Comparison of ENCODE assay signal across 8 cellular contexts in the genomic region with DNA sequence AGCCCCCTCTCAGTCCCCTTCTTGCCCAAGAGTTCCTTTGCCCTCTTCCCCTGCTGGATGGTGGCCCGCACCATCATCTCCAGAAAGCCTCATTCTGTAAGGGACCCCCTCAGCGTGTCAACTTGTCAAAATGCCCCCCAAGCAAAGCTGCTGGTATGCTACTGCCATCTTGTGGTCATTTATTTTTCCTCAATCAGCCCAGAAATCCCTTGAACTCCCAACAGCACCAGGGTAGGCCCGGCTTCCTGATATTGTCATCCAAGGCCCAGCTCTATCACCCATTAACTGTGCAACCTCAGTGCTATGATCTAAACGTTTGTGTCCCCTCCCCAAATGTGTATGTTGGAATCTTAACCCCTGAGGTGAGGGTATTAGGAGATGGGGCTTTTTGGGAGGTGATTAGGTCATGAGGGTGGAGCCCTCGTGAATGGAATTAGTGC. TPM values are rescaled to one million over a fixed set of nuclear protein-coding genes. Genes with fewer than 3 reads are reported as not detected.
A peak's percentile ranks its signal among the peaks of the same experiment; 100 is the strongest.
DNase-seq lines count a peak whose midpoint lies in the region; ATAC-seq and TF ChIP-seq lines count a peak whose summit lies in the region.

No MANE protein-coding gene starts in this region.

- H3K36me3 ChIP-seq in Peyer's patch (peaks cover 0 to 77% (median 0%) of the 10 kb centered on the region in 3 donors), thyroid gland (peaks cover 0 to 5% of the 10 kb centered on the region in 2 donors)

- intact Hi-C loops in thyroid gland (cut with DNase I): no loop called here

- H3K4me3 ChIP-seq in Peyer's patch (no peak overlapping the region), thyroid gland (replicated peaks in 1 of 3) (no peak overlapping the region)

- H3K4me3 Mint-ChIP-seq in activated naive CD4-positive, alpha-beta T cell treated with anti-CD3 and anti-CD28 coated beads, Interleukin-2, amount 10 ng/mL, durations not matched to agents 7 days and 5 days: no peak overlapping the region

- DNase-seq in activated naive CD4-positive, alpha-beta T cell treated with anti-CD3 and anti-CD28 coated beads, Interleukin-2, amount 10 ng/mL, durations not matched to agents 7 days and 5 days: no peak
- DNase-seq in activated naive CD4-positive, alpha-beta T cell treated with anti-CD3 and anti-CD28 coated beads, Interleukin-2, amount 50 U/mL, for 16 hours: no peak
- no peak for DNase-seq in Peyer's patch
- no peak for DNase-seq in foreskin keratinocyte
- DNase-seq in thyroid gland: no peak

- no peaks in the 10 kb centered on the region for H3K27me3 Mint-ChIP-seq in activated naive CD4-positive, alpha-beta T cell treated with anti-CD3 and anti-CD28 coated beads, Interleukin-2, amount 10 ng/mL, durations not matched to agents 7 days and 5 days

- H3K27me3 ChIP-seq in Peyer's patch (no peaks in the 10 kb centered on the region), foreskin keratinocyte (no peaks in the 10 kb centered on the region), thyroid gland (no peaks in the 10 kb centered on the region)

- no peak overlapping the region for H3K27ac ChIP-seq in Peyer's patch
- no peak overlapping the region for H3K27ac ChIP-seq in foreskin keratinocyte
- no peak overlapping the region for H3K27ac ChIP-seq in thyroid gland

- peaks cover 15% of the 10 kb centered on the region for H3K4me1 Mint-ChIP-seq in activated naive CD4-positive, alpha-beta T cell treated with anti-CD3 and anti-CD28 coated beads, Interleukin-2, amount 10 ng/mL, durations not matched to agents 7 days and 5 days

- ATAC-seq in foreskin keratinocyte (peak; percentile 28), GM19395 (IDR thresholded peaks at IDR 0.05; ENCODE audit: unreplicated experiment) (no peak), HG02970 (IDR thresholded peaks at IDR 0.05; ENCODE audit: low FRiP score, unreplicated experiment) (no peak), HG03025 (IDR thresholded peaks at IDR 0.05; ENCODE audit: low FRiP score, unreplicated experiment) (no peak)

- peaks cover 77% of the 10 kb centered on the region for H3K36me3 Mint-ChIP-seq in activated naive CD4-positive, alpha-beta T cell treated with anti-CD3 and anti-CD28 coated beads, Interleukin-2, amount 10 ng/mL, durations not matched to agents 7 days and 5 days

- no peaks in the 10 kb centered on the region for H3K9me3 Mint-ChIP-seq in activated naive CD4-positive, alpha-beta T cell treated with anti-CD3 and anti-CD28 coated beads, Interleukin-2, amount 10 ng/mL, durations not matched to agents 7 days and 5 days

- 78 to 82% methylated on average over 5 of the region's 5 CpGs for WGBS in thyroid gland, 2 donors

- TF ChIP-seq POLR2A in Peyer's patch (IDR thresholded peaks at IDR 0.05): no peak
- TF ChIP-seq POLR2A in thyroid gland (IDR thresholded peaks at IDR 0.05): no peak

- TF ChIP-seq CTCF in Peyer's patch (IDR thresholded peaks at IDR 0.05) (peak in 5 of 6 experiments; percentile 10 to 48 (median 38)), foreskin keratinocyte (conservative IDR thresholded peaks at IDR 0.05) (peak; percentile 67), thyroid gland (IDR thresholded peaks at IDR 0.05) (peak in 4 of 6 experiments; percentile 13 to 56 (median 48))

- peak overlapping the region; percentile 85 for H3K27ac Mint-ChIP-seq in activated naive CD4-positive, alpha-beta T cell treated with anti-CD3 and anti-CD28 coated beads, Interleukin-2, amount 10 ng/mL, durations not matched to agents 7 days and 5 days

- H3K4me1 ChIP-seq in Peyer's patch (no peaks in the 10 kb centered on the region), foreskin keratinocyte (no peaks in the 10 kb centered on the region), thyroid gland (no peaks in the 10 kb centered on the region)

- H3K9me3 ChIP-seq in Peyer's patch (no peaks in the 10 kb centered on the region), thyroid gland (no peaks in the 10 kb centered on the region)

- CTCF ChIA-PET in activated naive CD4-positive, alpha-beta T cell treated with anti-CD3 and anti-CD28 coated beads, Interleukin-2, amount 10 ng/mL, durations not matched to agents 7 days and 5 days (lab: Charles Lee): interaction anchor here (0.6 to 4.4 kb wide), 17 partner anchors 11 to 232 kb away, joined by 3 to 31 read pairs (median 4); a partner anchor contains a TSS

RNA-seq across cellular contexts. Expression of a gene that starts 53.2 kb away (rescaled TPM):
- total RNA-seq in Peyer's patch (10 to 100 TPM; 40.7 to 76.7 (median 49.1) TPM), foreskin keratinocyte (41.5 and 44.8 TPM in 2 replicates), thyroid gland (10 to 100 TPM; 61.3 to 76.6 (median 70.2) TPM)
- polyA plus RNA-seq in foreskin keratinocyte: 9.7 and 10.9 TPM in 2 replicates
